22 cellular contexts compared by ENCODE assay signal in genomic region chr5:60993875-60994571, GRCh38.
"Had no signal": no experiment of that assay in that cellular context is flagged by ENCODE, and none has a peak within 500 bp of the region (broad histone marks: within the 10 kb centered on the region; RNA-seq: fewer than 3 reads in every experiment).

No MANE protein-coding gene starts in this region.

- H3K4me1 ChIP-seq: adrenal gland, breast epithelium, thyroid gland had no signal

- FAIRE-seq: endometrium had no signal

- H3K4me1 Mint-ChIP-seq: nephron progenitor cell had no signal

- DNase-seq: activated B cell treated with CpG ODN at 0.5 μM for 24 hours; activated CD4-positive, alpha-beta T cell treated with anti-CD3 and anti-CD28 coated beads for 4 hours; activated CD4-positive, alpha-beta T cell treated with anti-CD3 and anti-CD28 coated beads, Interleukin-2, amount 50 U/mL, for 48 hours; activated CD8-positive, alpha-beta memory T cell treated with anti-CD3 and anti-CD28 coated beads, Interleukin-2, amount 50 U/mL, for 48 hours; activated naive CD4-positive, alpha-beta T cell; activated T-cell treated with anti-CD3 and anti-CD28 coated beads, Interleukin-2, amount 50 U/mL, for 4 hours; adrenal gland; cerebellar nuclear complex; cortex of kidney; effector CD4-positive, alpha-beta T cell; nephron progenitor cell; occipital lobe; stimulated activated CD4-positive, alpha-beta T cell treated with anti-CD3 and anti-CD28 coated beads, Interleukin-4, amount 100 ng/mL, for 4 hours; substantia nigra; thyroid gland had no signal

- H3K27me3 Mint-ChIP-seq: activated B cell treated with CpG ODN at 0.5 μM for 24 hours; activated naive CD8-positive, alpha-beta T cell; memory B cell; stimulated activated naive CD8-positive, alpha-beta T cell treated with anti-CD3 and anti-CD28 coated beads, Interleukin-15, Interleukin-2, amounts not matched to agents 100 ng/mL and 50 ng/mL, for 24 hours had no signal

- H3K4me3 ChIP-seq: adrenal gland, breast epithelium, thyroid gland had no signal

- ATAC-seq: activated T-cell treated with anti-CD3 and anti-CD28 coated beads, Interleukin-2, amount 50 U/mL, for 4 hours had no signal

- H3K27ac ChIP-seq: adrenal gland, breast epithelium, thyroid gland had no signal

- H3K9me3 ChIP-seq: adrenal gland, thyroid gland had no signal

- H3K27ac Mint-ChIP-seq: activated B cell treated with CpG ODN at 0.5 μM for 24 hours; activated naive CD8-positive, alpha-beta T cell; activated T-helper 2 cell treated with anti-CD3 and anti-CD28 coated beads, Interferon-gamma antibody, Interleukin-2, Interleukin-4, amounts not matched to agents 10 μg/mL and 5 μg/mL and 100 μg/mL, durations not matched to agents 14 hours and 24 hours and 36 hours; memory B cell; nephron progenitor cell; stimulated activated naive CD8-positive, alpha-beta T cell treated with anti-CD3 and anti-CD28 coated beads, Interleukin-15, Interleukin-2, amounts not matched to agents 100 ng/mL and 50 ng/mL, for 24 hours; T-helper 1 cell treated with Interleukin-12 subunit alpha and Interleukin-12 subunit beta and Interleukin-4 antibody, amounts not matched to agents 30 μg/mL and 1 μg/mL, for 36 hours had no signal

- H3K4me3 Mint-ChIP-seq: activated B cell treated with CpG ODN at 0.5 μM for 24 hours; activated naive CD8-positive, alpha-beta T cell; activated T-cell treated with anti-CD3 and anti-CD28 coated beads, Interleukin-2, amount 50 U/mL, for 4 hours; memory B cell; nephron progenitor cell; stimulated activated naive CD8-positive, alpha-beta T cell treated with anti-CD3 and anti-CD28 coated beads, Interleukin-15, Interleukin-2, amounts not matched to agents 100 ng/mL and 50 ng/mL, for 24 hours; T-helper 1 cell treated with Interleukin-12 subunit alpha and Interleukin-12 subunit beta and Interleukin-4 antibody, amounts not matched to agents 30 μg/mL and 1 μg/mL, for 36 hours had no signal

- H3K36me3 ChIP-seq: adrenal gland, breast epithelium, thyroid gland had no signal

- H3K27me3 ChIP-seq: adrenal gland, breast epithelium, thyroid gland had no signal
